ENCODE assay signal across 1 cellular context in genomic region chr6:28334272-28335039, GRCh38.
TF ChIP-seq lines count a peak whose summit lies in the region.

No MANE protein-coding gene starts in this region.

TF ChIP-seq in HepG2, 621 proteins besides CTCF, POLR2A, EP300 and RAD21:
- TF ChIP-seq NFRKB (IDR thresholded peaks at IDR 0.05) (no peak), MAFF (IDR thresholded peaks at IDR 0.05; ENCODE audit: low read depth, low read length) (peak; percentile 72), MAFK (conservative IDR thresholded peaks at IDR 0.05 in 1 of 2, IDR thresholded peaks at IDR 0.05 in 1 of 2; ENCODE audit: low read length in 2 of 2) (peak; percentile 69 to 77)
TF ChIP-seq in HepG2: peak in this region for 2.
